ENCODE assay signal across 8 cellular contexts in genomic region chr11:45145421-45146071, GRCh38. TPM values are rescaled to one million over a fixed set of nuclear protein-coding genes. Genes with fewer than 3 reads are reported as not detected.
DNase-seq lines count a peak whose midpoint lies in the region; ATAC-seq, FAIRE-seq and TF ChIP-seq lines count a peak whose summit lies in the region.

No MANE protein-coding gene starts in this region.

- H3K4me1 ChIP-seq in CD4-positive, CD25-positive, alpha-beta regulatory T cell (ENCODE audit: control insufficient read depth, insufficient read depth, low read length, poor library complexity, severe bottlenecking): peaks cover 15% of the 10 kb centered on the region
- H3K4me1 ChIP-seq in keratinocyte (ENCODE audit: control insufficient read depth, extremely low read depth, insufficient read depth, low read length): peaks cover 14% of the 10 kb centered on the region

- ATAC-seq in CD4-positive, CD25-positive, alpha-beta regulatory T cell (ENCODE audit: low read depth in 2 of 2): no peak
- ATAC-seq in stimulated activated naive B cell treated with anti-CD40 and anti-IgM and Interleukin-4, amounts not matched to agents 10 μg/mL and 1 μg/mL and 100 μg/mL, for 72 hours (replicated peaks): no peak
- no peak for ATAC-seq in HG03159 (IDR thresholded peaks at IDR 0.05; ENCODE audit: unreplicated experiment)

- peak overlapping the region; percentile 87 for H3K9ac ChIP-seq in keratinocyte (ENCODE audit: control insufficient read depth, extremely low read depth, insufficient read depth, low read length)

- peaks cover 22% of the 10 kb centered on the region for H3K27me3 Mint-ChIP-seq in CD4-positive, CD25-positive, alpha-beta regulatory T cell
- peaks cover 18 to 41% of the 10 kb centered on the region in 2 donors for H3K27me3 Mint-ChIP-seq in stimulated activated naive B cell treated with anti-CD40 and anti-IgM and Interleukin-4, amounts not matched to agents 10 μg/mL and 1 μg/mL and 100 μg/mL, for 72 hours

- H3K27me3 ChIP-seq in CD4-positive, CD25-positive, alpha-beta regulatory T cell (ENCODE audit: control insufficient read depth, insufficient read depth, low read length): peaks cover 3% of the 10 kb centered on the region
- no peaks in the 10 kb centered on the region for H3K27me3 ChIP-seq in MG63
- H3K27me3 ChIP-seq in brain microvascular endothelial cell (replicated peaks): peaks cover 14% of the 10 kb centered on the region
- H3K27me3 ChIP-seq in keratinocyte (ENCODE audit: control insufficient read depth, extremely low read depth, insufficient read depth, low read length): peaks cover 15% of the 10 kb centered on the region

- peak overlapping the region; percentile 86 for H3K27ac ChIP-seq in CD4-positive, CD25-positive, alpha-beta regulatory T cell (ENCODE audit: insufficient read depth, low read length, poor library complexity, severe bottlenecking)
- H3K27ac ChIP-seq in brain microvascular endothelial cell (no peak overlapping the region), keratinocyte (ENCODE audit: control insufficient read depth, insufficient read depth, low read length) (no peak overlapping the region)

- H3K36me3 ChIP-seq in CD4-positive, CD25-positive, alpha-beta regulatory T cell (ENCODE audit: control insufficient read depth, insufficient read depth, low read length): no peaks in the 10 kb centered on the region
- H3K36me3 ChIP-seq in MG63: no peaks in the 10 kb centered on the region
- no peaks in the 10 kb centered on the region for H3K36me3 ChIP-seq in brain microvascular endothelial cell (replicated peaks)
- no peaks in the 10 kb centered on the region for H3K36me3 ChIP-seq in keratinocyte (ENCODE audit: control insufficient read depth in 2 of 2, extremely low read depth in 1 of 2, insufficient read depth in 2 of 2, low read length in 2 of 2)

- H3K9me3 Mint-ChIP-seq in CD4-positive, CD25-positive, alpha-beta regulatory T cell: peaks cover 0 to 2% (median 0%) of the 10 kb centered on the region in 7 donors
- H3K9me3 Mint-ChIP-seq in stimulated activated naive B cell treated with anti-CD40 and anti-IgM and Interleukin-4, amounts not matched to agents 10 μg/mL and 1 μg/mL and 100 μg/mL, for 72 hours: no peaks in the 10 kb centered on the region

- H3K4me3 Mint-ChIP-seq in CD4-positive, CD25-positive, alpha-beta regulatory T cell: peak overlapping the region; percentile 89 to 95 (median 92)
- H3K4me3 Mint-ChIP-seq in stimulated activated naive B cell treated with anti-CD40 and anti-IgM and Interleukin-4, amounts not matched to agents 10 μg/mL and 1 μg/mL and 100 μg/mL, for 72 hours: peak overlapping the region; percentile 94 to 98

- no peaks in the 10 kb centered on the region for H3K9me1 ChIP-seq in keratinocyte (ENCODE audit: control insufficient read depth, extremely low read depth, insufficient read depth, low read length)

- H3K4me1 Mint-ChIP-seq in CD4-positive, CD25-positive, alpha-beta regulatory T cell: peaks cover 0 to 36% (median 24%) of the 10 kb centered on the region in 4 donors
- peaks cover 31 to 52% of the 10 kb centered on the region in 2 donors for H3K4me1 Mint-ChIP-seq in stimulated activated naive B cell treated with anti-CD40 and anti-IgM and Interleukin-4, amounts not matched to agents 10 μg/mL and 1 μg/mL and 100 μg/mL, for 72 hours

- TF ChIP-seq CTCF in brain microvascular endothelial cell (IDR thresholded peaks at IDR 0.05; ENCODE audit: low read depth, low read length, missing control alignments) (no peak), keratinocyte (optimal IDR thresholded peaks at IDR 0.05 in 1 of 3, IDR thresholded peaks at IDR 0.05 in 1 of 3, conservative IDR thresholded peaks at IDR 0.05 in 1 of 3; ENCODE audit: extremely low read depth in 1 of 3, insufficient read depth in 2 of 3, low read length in 3 of 3) (no peak)

- peak overlapping the region; percentile 90 for H3K4me2 ChIP-seq in keratinocyte (ENCODE audit: control insufficient read depth, extremely low read depth, insufficient read depth, low read depth, low read length)

- H3K27ac Mint-ChIP-seq in CD4-positive, CD25-positive, alpha-beta regulatory T cell: peak overlapping the region in 2 of 3 donors; percentile 85 to 90
- H3K27ac Mint-ChIP-seq in stimulated activated naive B cell treated with anti-CD40 and anti-IgM and Interleukin-4, amounts not matched to agents 10 μg/mL and 1 μg/mL and 100 μg/mL, for 72 hours: peak overlapping the region; percentile 99

- no peaks in the 10 kb centered on the region for H3K9me3 ChIP-seq in CD4-positive, CD25-positive, alpha-beta regulatory T cell (ENCODE audit: control insufficient read depth in 2 of 2, low read length in 2 of 2)
- H3K9me3 ChIP-seq in MG63: no peaks in the 10 kb centered on the region
- no peaks in the 10 kb centered on the region for H3K9me3 ChIP-seq in keratinocyte (ENCODE audit: control insufficient read depth, low read depth, low read length)

- no peak for FAIRE-seq in keratinocyte (lab: Jason Lieb, UNC)

- in situ Hi-C loops in brain microvascular endothelial cell (cut with HindIII; ENCODE audit: low pct_ligation_motif_present, low sequenced_read_pairs): no loop called here

- no peaks in the 10 kb centered on the region for H3K36me3 Mint-ChIP-seq in CD4-positive, CD25-positive, alpha-beta regulatory T cell
- peaks cover 4 to 15% of the 10 kb centered on the region in 2 donors for H3K36me3 Mint-ChIP-seq in stimulated activated naive B cell treated with anti-CD40 and anti-IgM and Interleukin-4, amounts not matched to agents 10 μg/mL and 1 μg/mL and 100 μg/mL, for 72 hours

- H4K20me1 ChIP-seq in keratinocyte (ENCODE audit: control insufficient read depth, extremely low read depth, insufficient read depth, low read length): no peaks in the 10 kb centered on the region

- no peak overlapping the region for H2AFZ ChIP-seq in keratinocyte (ENCODE audit: control insufficient read depth, low read length)

- dilution Hi-C loops in keratinocyte (cut with MboI; ENCODE audit: extremely low pct_ligation_motif_present, low sequenced_read_pairs): no loop called here

- H3K4me3 ChIP-seq in CD4-positive, CD25-positive, alpha-beta regulatory T cell (ENCODE audit: low read depth, low read length): peak overlapping the region; percentile 68
- peak overlapping the region; percentile 64 for H3K4me3 ChIP-seq in MG63
- peak overlapping the region; percentile 58 for H3K4me3 ChIP-seq in brain microvascular endothelial cell (ENCODE audit: low read depth, low read length)
- H3K4me3 ChIP-seq in keratinocyte (ENCODE audit: control insufficient read depth in 2 of 3, extremely low read depth in 1 of 3, insufficient read depth in 2 of 3, low read depth in 1 of 3, low read length in 3 of 3): peak overlapping the region; percentile 50 to 82 (median 78)

- peak in 1 of 3 donors; percentile 14 for DNase-seq in CD4-positive, CD25-positive, alpha-beta regulatory T cell
- DNase-seq in MG63 (no peak), brain microvascular endothelial cell (peak; percentile 32), keratinocyte (ENCODE audit: low read depth, low spot score) (no peak), epidermal melanocyte (ENCODE audit: insufficient read length, low spot score) (no peak), SW 1271 (lab: John Stamatoyannopoulos, UW) (no peak)
- no peak for DNase-seq in stimulated activated naive B cell treated with anti-CD40 and anti-IgM and Interleukin-4, amounts not matched to agents 10 μg/mL and 1 μg/mL and 100 μg/mL, for 72 hours

- H3K79me2 ChIP-seq in keratinocyte (ENCODE audit: control insufficient read depth, insufficient read depth, low read length): no peaks in the 10 kb centered on the region

RNA-seq across cellular contexts. Expression of gene PRDM11, which starts 0.9 kb away (rescaled TPM):
- 9.0 TPM for total RNA-seq in CD4-positive, CD25-positive, alpha-beta regulatory T cell
- polyA plus RNA-seq in CD4-positive, CD25-positive, alpha-beta regulatory T cell: under 1 TPM; 0.37 to 0.97 (median 0.51) TPM
- 4.3 and 5.7 TPM in 2 replicates for total RNA-seq in MG63 (2014; rRNA removed; shearing (Covaris generic); ENCODE audit: low replicate concordance)
- 2.1 to 2.7 TPM (median 2.5 TPM) in 3 replicates for polyA plus RNA-seq in keratinocyte
- polyA plus RNA-seq in keratinocyte (2011; ENCODE audit: low read depth): 0.79 TPM
- 1.6 and 2.6 TPM in 2 replicates for polyA plus RNA-seq in keratinocyte (2011; cell fraction: cytosol; rRNA removed)
- polyA plus RNA-seq in keratinocyte (2011; cell fraction: nucleus; rRNA removed): 2.6 and 3.9 TPM in 2 replicates
- 1.7 and 2.4 TPM in 2 replicates for polyA plus RNA-seq in keratinocyte (2012; ENCODE audit: low replicate concordance)
- 2.3 to 5.2 TPM (median 3.2 TPM) in 3 replicates for polyA minus RNA-seq in keratinocyte
- 7.5 TPM for polyA minus RNA-seq in keratinocyte (2011; cell fraction: cytosol; rRNA and poly(A)+ RNA removed)
- 2.9 and 3.2 TPM in 2 replicates for polyA minus RNA-seq in keratinocyte (2011; cell fraction: nucleus; rRNA and poly(A)+ RNA removed)
